In genomic region chr2:107218208-107218607, GRCh38 we compare ENCODE assay signal across 31 cellular contexts.
"Had no signal": no experiment of that assay in that cellular context is flagged by ENCODE, and none has a peak within 500 bp of the region (broad histone marks: within the 10 kb centered on the region; RNA-seq: fewer than 3 reads in every experiment).

No MANE protein-coding gene starts in this region.

- H3K9me3 ChIP-seq: ascending aorta, colonic mucosa had no signal

- H3K4me1 ChIP-seq: ascending aorta, colonic mucosa had no signal

- H3K27me3 ChIP-seq: ascending aorta, cardiac muscle cell, colonic mucosa had no signal

- ATAC-seq: activated CD4-positive, alpha-beta T cell treated with anti-CD3 and anti-CD28 coated beads for 36 hours; activated CD8-positive, alpha-beta memory T cell treated with anti-CD3 and anti-CD28 coated beads, Interleukin-2, amount 10 ng/mL, durations not matched to agents 7 days and 5 days; activated CD8-positive, alpha-beta T cell treated with anti-CD3 and anti-CD28 coated beads, Interleukin-2, amount 10 ng/mL, durations not matched to agents 7 days and 5 days; activated naive CD8-positive, alpha-beta T cell treated with anti-CD3 and anti-CD28 coated beads, Interleukin-2, amount 50 U/mL, for 24 hours had no signal

- H3K4me3 ChIP-seq: ascending aorta, cardiac muscle cell, colonic mucosa had no signal

- DNase-seq: activated B cell treated with CpG ODN at 0.5 μM for 24 hours; activated CD4-positive, alpha-beta memory T cell treated with anti-CD3 and anti-CD28 coated beads, Interleukin-2, amount 10 ng/mL, durations not matched to agents 7 days and 5 days; activated CD4-positive, alpha-beta T cell treated with anti-CD3 and anti-CD28 coated beads for 36 hours; activated CD4-positive, alpha-beta T cell treated with anti-CD3 and anti-CD28 coated beads for 48 hours; activated CD4-positive, alpha-beta T cell treated with anti-CD3 and anti-CD28 coated beads, Interleukin-2, amount 10 ng/mL, durations not matched to agents 7 days and 5 days; activated CD4-positive, alpha-beta T cell treated with anti-CD3 and anti-CD28 coated beads, Interleukin-2, amount 50 U/mL, for 48 hours; activated CD4-positive, CD25-positive, alpha-beta regulatory T cell treated with anti-CD3 and anti-CD28 coated beads, Interleukin-2, amount 50 U/mL, for 72 hours; activated CD8-positive, alpha-beta memory T cell treated with anti-CD3 and anti-CD28 coated beads for 24 hours; activated CD8-positive, alpha-beta memory T cell treated with anti-CD3 and anti-CD28 coated beads, Interleukin-2, amount 10 ng/mL, durations not matched to agents 7 days and 5 days; activated CD8-positive, alpha-beta memory T cell treated with anti-CD3 and anti-CD28 coated beads, Interleukin-2, amount 50 U/mL, for 48 hours; activated CD8-positive, alpha-beta T cell treated with anti-CD3 and anti-CD28 coated beads, Interleukin-2, amount 10 ng/mL, durations not matched to agents 7 days and 5 days; activated effector memory CD4-positive, alpha-beta T cell treated with Interleukin-2 at 50 U/mL for 16 hours; activated gamma-delta T cell; activated naive CD4-positive, alpha-beta T cell treated with anti-CD3 and anti-CD28 coated beads, Interleukin-2, amount 10 ng/mL, durations not matched to agents 7 days and 5 days; activated naive CD4-positive, alpha-beta T cell treated with Interleukin-2 at 50 U/mL for 16 hours; activated naive CD8-positive, alpha-beta T cell treated with anti-CD3 and anti-CD28 coated beads, Interleukin-2, amount 10 ng/mL, durations not matched to agents 7 days and 5 days; activated naive CD8-positive, alpha-beta T cell treated with anti-CD3 and anti-CD28 coated beads, Interleukin-2, amount 50 U/mL, for 24 hours; activated T-cell treated with anti-CD3 and anti-CD28 coated beads, Interleukin-2, amount 50 U/mL, for 24 hours; activated T-cell treated with anti-CD3 and anti-CD28 coated beads, Interleukin-2, amount 50 U/mL, for 48 hours; amygdala; anterior cingulate cortex; caudate nucleus; cerebellar nuclear complex; colonic mucosa; T-helper 2 cell; T-helper 9 cell had no signal

- FAIRE-seq: bronchial epithelial cell, TTC549 had no signal

- H3K27ac ChIP-seq: ascending aorta, cardiac muscle cell, colonic mucosa, VCaP had no signal

- H3K36me3 ChIP-seq: ascending aorta, cardiac muscle cell, colonic mucosa had no signal
